Comparison of ENCODE assay signal across 16 cellular contexts in genomic region chr3:151183253-151183652, GRCh38. TPM values are rescaled to one million over a fixed set of nuclear protein-coding genes. Genes with fewer than 3 reads are reported as not detected.
DNase-seq lines count a peak whose midpoint lies in the region; TF ChIP-seq lines count a peak whose summit lies in the region.
"Had no signal": no experiment of that assay in that cellular context is flagged by ENCODE, and none has a peak within 500 bp of the region (broad histone marks: within the 10 kb centered on the region; RNA-seq: fewer than 3 reads in every experiment).

No MANE protein-coding gene starts in this region.

- peak overlapping the region; percentile 74 for H3K4me3 Mint-ChIP-seq in activated CD4-positive, alpha-beta T cell treated with anti-CD3 and anti-CD28 coated beads, Interleukin-2, amount 10 ng/mL, durations not matched to agents 24 days and 14 days
- peak overlapping the region; percentile 53 for H3K4me3 Mint-ChIP-seq in activated CD4-positive, alpha-beta memory T cell treated with anti-CD3 and anti-CD28 coated beads, Interleukin-2, amount 10 ng/mL, durations not matched to agents 7 days and 5 days

- H3F3A ChIP-seq in smooth muscle cell (ENCODE audit: low read depth), result no peaks in the 10 kb centered on the region

- TF ChIP-seq CTCF in fibroblast of villous mesenchyme (IDR thresholded peaks at IDR 0.05; ENCODE audit: insufficient read depth, low read depth, low read length), result no peak
- no peak for TF ChIP-seq CTCF in smooth muscle cell (IDR thresholded peaks at IDR 0.05; ENCODE audit: borderline replicate concordance, insufficient read depth, poor library complexity, severe bottlenecking)

- CTCF ChIA-PET in activated CD4-positive, alpha-beta memory T cell treated with anti-CD3 and anti-CD28 coated beads, Interleukin-2, amount 10 ng/mL, durations not matched to agents 7 days and 5 days (lab: Charles Lee), result interaction anchor here (1.0 to 3.1 kb wide), 7 partner anchors 12 to 44 kb away, joined by 3 to 13 read pairs (median 4); partner anchors contain the start of gene GPR171

- peak overlapping the region; percentile 13 for H3K4me2 ChIP-seq in smooth muscle cell

- H4K20me1 ChIP-seq in smooth muscle cell (ENCODE audit: low read depth), result no peaks in the 10 kb centered on the region

- H3K36me3 ChIP-seq in smooth muscle cell (ENCODE audit: low read depth), result no peaks in the 10 kb centered on the region

- H3K27me3 Mint-ChIP-seq in activated CD4-positive, alpha-beta T cell treated with anti-CD3 and anti-CD28 coated beads, Interleukin-2, amount 10 ng/mL, durations not matched to agents 24 days and 14 days, result no peaks in the 10 kb centered on the region
- H3K27me3 Mint-ChIP-seq in activated CD4-positive, alpha-beta memory T cell treated with anti-CD3 and anti-CD28 coated beads, Interleukin-2, amount 10 ng/mL, durations not matched to agents 7 days and 5 days, result peaks cover 2% of the 10 kb centered on the region

- no peak overlapping the region for H3K4me3 ChIP-seq in fibroblast of villous mesenchyme (ENCODE audit: low read depth, low read length)
- H3K4me3 ChIP-seq in smooth muscle cell, result no peak overlapping the region
- H3K4me3 ChIP-seq: K562 had no signal

- H3K9me3 ChIP-seq in smooth muscle cell (replicated peaks; ENCODE audit: low read depth), result no peaks in the 10 kb centered on the region
- H3K9me3 ChIP-seq: Caco-2 had no signal

- H3K4me1 ChIP-seq in smooth muscle cell (ENCODE audit: low read depth), result no peaks in the 10 kb centered on the region

- 32% methylated on average over 4 of the region's 4 CpGs for WGBS in smooth muscle cell (ENCODE audit: low lambda C conversion rate)

- no peak overlapping the region for H3K27ac ChIP-seq in smooth muscle cell (ENCODE audit: low read depth)

- DNase-seq in activated CD4-positive, alpha-beta T cell treated with anti-CD3 and anti-CD28 coated beads, Interleukin-2, amount 10 ng/mL, durations not matched to agents 24 days and 14 days, result peak; percentile 83
- no peak for DNase-seq in activated CD4-positive, alpha-beta T cell treated with anti-CD3 and anti-CD28 coated beads, Interleukin-2, amount 50 U/mL, for 48 hours
- DNase-seq in activated CD4-positive, alpha-beta memory T cell treated with anti-CD3 and anti-CD28 coated beads, Interleukin-2, amount 10 ng/mL, durations not matched to agents 7 days and 5 days, result peak; percentile 37
- DNase-seq in fibroblast of villous mesenchyme (ENCODE audit: low read depth) (peak; percentile 14), smooth muscle cell (lab: John Stamatoyannopoulos, UW; ENCODE audit: unreplicated experiment) (no peak), amniotic stem cell (lab: John Stamatoyannopoulos, UW) (no peak), NCI-H1105 treated with DMSO at 0.1 percent for 48 hours (lab: John Stamatoyannopoulos, UW) (no peak), DMS79 (lab: John Stamatoyannopoulos, UW) (no peak)
- DNase-seq: Caco-2, cortex of kidney, GOT3, NCI-H1436 treated with DMSO at 0.1 percent for 48 hours, PC-3 had no signal

- peaks cover 46% of the 10 kb centered on the region for H3K4me1 Mint-ChIP-seq in activated CD4-positive, alpha-beta T cell treated with anti-CD3 and anti-CD28 coated beads, Interleukin-2, amount 10 ng/mL, durations not matched to agents 24 days and 14 days
- peaks cover 49% of the 10 kb centered on the region for H3K4me1 Mint-ChIP-seq in activated CD4-positive, alpha-beta memory T cell treated with anti-CD3 and anti-CD28 coated beads, Interleukin-2, amount 10 ng/mL, durations not matched to agents 7 days and 5 days

- no peak overlapping the region for H3K9ac ChIP-seq in smooth muscle cell (ENCODE audit: low read depth)

- no peaks in the 10 kb centered on the region for H3K27me3 ChIP-seq in smooth muscle cell (ENCODE audit: low read depth)

- peak overlapping the region; percentile 85 for H3K27ac Mint-ChIP-seq in activated CD4-positive, alpha-beta T cell treated with anti-CD3 and anti-CD28 coated beads, Interleukin-2, amount 10 ng/mL, durations not matched to agents 24 days and 14 days
- H3K27ac Mint-ChIP-seq in activated CD4-positive, alpha-beta memory T cell treated with anti-CD3 and anti-CD28 coated beads, Interleukin-2, amount 10 ng/mL, durations not matched to agents 7 days and 5 days, result peak overlapping the region; percentile 79

- POLR2A ChIA-PET in activated CD4-positive, alpha-beta memory T cell treated with anti-CD3 and anti-CD28 coated beads, Interleukin-2, amount 10 ng/mL, durations not matched to agents 7 days and 5 days (lab: Charles Lee), result interaction anchor here (0.7 to 6.9 kb wide), 11 partner anchors 9 to 707 kb away, joined by 3 to 77 read pairs (median 5); partner anchors contain the start of genes GPR171 and SIAH2

- no peaks in the 10 kb centered on the region for H3K9me3 Mint-ChIP-seq in activated CD4-positive, alpha-beta T cell treated with anti-CD3 and anti-CD28 coated beads, Interleukin-2, amount 10 ng/mL, durations not matched to agents 24 days and 14 days
- no peaks in the 10 kb centered on the region for H3K9me3 Mint-ChIP-seq in activated CD4-positive, alpha-beta memory T cell treated with anti-CD3 and anti-CD28 coated beads, Interleukin-2, amount 10 ng/mL, durations not matched to agents 7 days and 5 days

- H3K36me3 Mint-ChIP-seq in activated CD4-positive, alpha-beta T cell treated with anti-CD3 and anti-CD28 coated beads, Interleukin-2, amount 10 ng/mL, durations not matched to agents 24 days and 14 days (ENCODE audit: low read depth), result peaks cover 2% of the 10 kb centered on the region
- no peaks in the 10 kb centered on the region for H3K36me3 Mint-ChIP-seq in activated CD4-positive, alpha-beta memory T cell treated with anti-CD3 and anti-CD28 coated beads, Interleukin-2, amount 10 ng/mL, durations not matched to agents 7 days and 5 days (ENCODE audit: low read depth)

- intact Hi-C loops in activated CD4-positive, alpha-beta T cell treated with anti-CD3 and anti-CD28 coated beads, Interleukin-2, amount 10 ng/mL, durations not matched to agents 24 days and 14 days (cut with micrococcal nuclease), result loop anchor here (1.0 kb wide), 1 partner anchor 9 kb away; no protein-coding TSS in a partner anchor

- no peaks in the 10 kb centered on the region for H3K79me2 ChIP-seq in smooth muscle cell (ENCODE audit: low read depth)

- H2AFZ ChIP-seq in smooth muscle cell (ENCODE audit: low read depth), result peak overlapping the region; percentile 78

RNA-seq across cellular contexts. Expression of gene GPR171, which starts 19.8 kb away (rescaled TPM):
- 159 and 164 TPM in 2 replicates for total RNA-seq in activated CD4-positive, alpha-beta T cell treated with anti-CD3 and anti-CD28 coated beads, Interleukin-2, amount 10 ng/mL, durations not matched to agents 24 days and 14 days
- total RNA-seq in activated CD4-positive, alpha-beta memory T cell treated with anti-CD3 and anti-CD28 coated beads, Interleukin-2, amount 10 ng/mL, durations not matched to agents 7 days and 5 days, result 100 to 1,000 TPM; 204 to 222 TPM
- total RNA-seq in fibroblast of villous mesenchyme, result not detected in 2 replicates
- 4.2 TPM in 1 of 2 replicates, not detected in the other for total RNA-seq in smooth muscle cell
- polyA plus RNA-seq in smooth muscle cell, result 0.65 TPM in 1 of 2 replicates, not detected in the other
- total RNA-seq: A673, Caco-2, K562, PC-3 had no signal
- polyA plus RNA-seq: K562, neural cell had no signal

Comparison
In these comparisons a context has a peak if more than half of its experiments do, and no peak if none do; other contexts are left out.
1. DNase-seq: peak in activated CD4-positive, alpha-beta T cell treated with anti-CD3 and anti-CD28 coated beads, Interleukin-2, amount 10 ng/mL, durations not matched to agents 24 days and 14 days (single experiment), activated CD4-positive, alpha-beta memory T cell treated with anti-CD3 and anti-CD28 coated beads, Interleukin-2, amount 10 ng/mL, durations not matched to agents 7 days and 5 days (single experiment) and fibroblast of villous mesenchyme (single experiment); none in activated CD4-positive, alpha-beta T cell treated with anti-CD3 and anti-CD28 coated beads, Interleukin-2, amount 50 U/mL, for 48 hours (0 of 2), smooth muscle cell (single experiment), amniotic stem cell (single experiment), NCI-H1105 treated with DMSO at 0.1 percent for 48 hours (single experiment) and DMS79 (single experiment).
2. RNA of gene GPR171, which starts 19.8 kb away (total RNA-seq): 204 to 222 TPM in activated CD4-positive, alpha-beta memory T cell treated with anti-CD3 and anti-CD28 coated beads, Interleukin-2, amount 10 ng/mL, durations not matched to agents 7 days and 5 days and 159 to 164 TPM in activated CD4-positive, alpha-beta T cell treated with anti-CD3 and anti-CD28 coated beads, Interleukin-2, amount 10 ng/mL, durations not matched to agents 24 days and 14 days; 4.2 TPM in smooth muscle cell and not detected in fibroblast of villous mesenchyme; every median in the first group is over 10 times any median in the second.